Comparison of ENCODE assay signal across 1 cellular context in the genomic region with DNA sequence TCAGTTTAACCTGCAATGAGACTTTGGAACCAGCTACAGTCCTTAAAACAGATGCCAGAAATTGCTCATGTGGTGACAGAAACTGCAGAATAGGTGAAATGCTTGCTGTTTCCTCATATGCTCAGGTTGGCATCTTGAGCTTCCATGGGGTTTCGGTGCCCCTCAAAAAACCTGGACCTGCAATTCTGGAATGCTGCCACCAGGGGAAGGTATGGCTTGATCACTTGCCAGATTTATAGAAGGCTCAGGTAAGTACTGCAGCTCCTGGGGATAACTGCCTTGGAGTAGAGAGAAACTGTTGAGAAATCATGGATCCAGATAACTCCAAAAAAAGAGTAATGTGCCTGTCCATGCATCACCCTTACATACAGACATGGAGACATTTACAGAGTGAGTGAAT.
TF ChIP-seq lines count a peak whose summit lies in the region.

No MANE protein-coding gene starts in this region.

TF ChIP-seq in H1, 55 proteins besides CTCF, POLR2A, EP300 and RAD21:
- TF ChIP-seq TEAD4 (IDR thresholded peaks at IDR 0.05; ENCODE audit: low read depth, low read length) (peak; percentile 85), JUN (IDR thresholded peaks at IDR 0.05; ENCODE audit: low read depth, low read length) (no peak)
